Comparison of ENCODE assay signal across 8 cellular contexts in genomic region chr3:56783644-56784451, GRCh38. TPM values are rescaled to one million over a fixed set of nuclear protein-coding genes. Genes with fewer than 3 reads are reported as not detected.
A peak's percentile ranks its signal among the peaks of the same experiment; 100 is the strongest.
DNase-seq lines count a peak whose midpoint lies in the region; ATAC-seq and TF ChIP-seq lines count a peak whose summit lies in the region.

No MANE protein-coding gene starts in this region.

- peak overlapping the region; percentile 25 for H3K27ac ChIP-seq in parathyroid adenoma

- H3K4me3 ChIP-seq in fibroblast of mammary gland (ENCODE audit: control insufficient read depth, low read depth, low read length) (no peak overlapping the region), parathyroid adenoma (ENCODE audit: low read depth, low read length) (no peak overlapping the region)

- peaks cover 51% of the 10 kb centered on the region for H3K4me1 ChIP-seq in parathyroid adenoma

- no peak overlapping the region for H3K9ac ChIP-seq in parathyroid adenoma

- no peak overlapping the region for H2AFZ ChIP-seq in parathyroid adenoma

- no peaks in the 10 kb centered on the region for H3K9me3 ChIP-seq in parathyroid adenoma (ENCODE audit: control insufficient read depth, low read length)

- no peaks in the 10 kb centered on the region for H3K27me3 ChIP-seq in parathyroid adenoma (ENCODE audit: control insufficient read depth, insufficient read depth, low read length)

- no peaks in the 10 kb centered on the region for H3K36me3 ChIP-seq in parathyroid adenoma (ENCODE audit: control insufficient read depth, insufficient read depth, low read length)

- peak; percentile 10 to 65 (median 39) for DNase-seq in NCI-H1417 (lab: John Stamatoyannopoulos, UW)
- no peak for DNase-seq in NCI-H1417 treated with DMSO at 0.1 percent for 48 hours (lab: John Stamatoyannopoulos, UW)
- DNase-seq in NCI-H748 (lab: John Stamatoyannopoulos, UW; ENCODE audit: unreplicated experiment), result peak; percentile 90
- peak; percentile 45 for DNase-seq in activated T-cell treated with anti-CD3 and anti-CD28 coated beads for 48 hours (ENCODE audit: low read depth)
- peak; percentile 90 for DNase-seq in fibroblast of mammary gland (ENCODE audit: low read depth)
- DNase-seq in cerebellum (ENCODE audit: low spot score), result no peak

- peaks cover 53% of the 10 kb centered on the region for H3K79me2 ChIP-seq in parathyroid adenoma

- no peak overlapping the region for H3K4me2 ChIP-seq in parathyroid adenoma (ENCODE audit: low read length)

- no peak for TF ChIP-seq CTCF in fibroblast of mammary gland (conservative IDR thresholded peaks at IDR 0.05; ENCODE audit: control insufficient read depth, insufficient read depth, low read depth, low read length)
- TF ChIP-seq CTCF in parathyroid adenoma (IDR thresholded peaks at IDR 0.05), result no peak

- peak; percentile 97 for ATAC-seq in HG03064 (IDR thresholded peaks at IDR 0.05; ENCODE audit: low read depth, unreplicated experiment)

RNA-seq across cellular contexts. Expression of gene ARHGEF3, which starts 17.9 kb away (rescaled TPM):
- total RNA-seq in cerebellum, result 16.2 TPM

Comparison
In these comparisons a context has a peak if more than half of its experiments do, and no peak if none do; other contexts are left out.
1. DNase-seq: peak in NCI-H1417 (3 of 3), NCI-H748 (single experiment), activated T-cell treated with anti-CD3 and anti-CD28 coated beads for 48 hours (single experiment) and fibroblast of mammary gland (single experiment); none in NCI-H1417 treated with DMSO at 0.1 percent for 48 hours (single experiment) and cerebellum (single experiment).